Comparison of ENCODE assay signal across 8 cellular contexts in genomic region chr1:206912445-206913095, GRCh38. TPM values are rescaled to one million over a fixed set of nuclear protein-coding genes. Genes with fewer than 3 reads are reported as not detected.
DNase-seq lines count a peak whose midpoint lies in the region; ATAC-seq and TF ChIP-seq lines count a peak whose summit lies in the region.

No MANE protein-coding gene starts in this region.

- DNase-seq in GF-D8 (lab: John Stamatoyannopoulos, UW), result peak; percentile 6
- peak; percentile 89 for DNase-seq in NCI-H510A treated with DMSO at 0.1 percent for 48 hours (lab: John Stamatoyannopoulos, UW)
- DNase-seq in activated CD4-positive, CD25-positive, alpha-beta regulatory T cell treated with anti-CD3 and anti-CD28 coated beads, Interleukin-2, amount 50 U/mL, for 72 hours, result peak; percentile 59
- peak; percentile 88 for DNase-seq in dedifferentiated amniotic fluid mesenchymal stem cell (ENCODE audit: extremely low spot score)
- peak in 1 of 3 donors; percentile 73 for DNase-seq in right lobe of liver
- DNase-seq in stimulated activated naive CD4-positive, alpha-beta T cell (lab: John Stamatoyannopoulos, UW), result peak; percentile 24 to 82 (median 51)

- WGBS in right lobe of liver (ENCODE audit: insufficient coverage, low coverage, low lambda C conversion rate, missing lambda C conversion rate), result 17% methylated on average over 7 of the region's 7 CpGs

- no peak for TF ChIP-seq POLR2A in right lobe of liver (IDR thresholded peaks at IDR 0.05)

- no peaks in the 10 kb centered on the region for H3K27me3 ChIP-seq in right lobe of liver

- H3K36me3 ChIP-seq in right lobe of liver, result no peaks in the 10 kb centered on the region

- no peaks in the 10 kb centered on the region for H3K9me3 ChIP-seq in right lobe of liver

- ATAC-seq in HG03457 (IDR thresholded peaks at IDR 0.05; ENCODE audit: unreplicated experiment) (peak; percentile 60), right lobe of liver (peak; percentile 65 to 82 (median 69)), HG03565 (IDR thresholded peaks at IDR 0.05; ENCODE audit: unreplicated experiment) (no peak)

- TF ChIP-seq CTCF in right lobe of liver (IDR thresholded peaks at IDR 0.05), result peak; percentile 88 to 89 (median 88)

- H3K4me3 ChIP-seq in right lobe of liver, result no peak overlapping the region

- no peak overlapping the region for H3K27ac ChIP-seq in right lobe of liver

- intact Hi-C loops in right lobe of liver (cut with DNase I), result loop anchor here (10.0 kb wide), 4 partner anchors 48 to 438 kb away; partner anchors contain the start of genes DYRK3 (in 1 of the 2), IKBKE (in 1 of the 2) and IL20 (in 1 of the 2)

- H3K4me1 ChIP-seq in right lobe of liver, result peaks cover 0 to 5% (median 0%) of the 10 kb centered on the region in 4 donors

RNA-seq across cellular contexts. Expression of gene FCMR, which starts 9.2 kb away (rescaled TPM):
- total RNA-seq in right lobe of liver, result 1 to 10 TPM in 5 of 6 experiments, under 1 TPM in 1; 0.80 to 3.2 (median 1.4) TPM

RNA-seq across cellular contexts. Expression of gene IL24, which starts 15.3 kb away (rescaled TPM):
- total RNA-seq in right lobe of liver, result not detected

RNA-seq across cellular contexts. Expression of gene PIGR, which starts 33.7 kb away (rescaled TPM):
- total RNA-seq in right lobe of liver, result 100 to 1,000 TPM in 2 of 6 experiments, 10 to 100 TPM in 4; 20.6 to 134 (median 85.1) TPM

RNA-seq across cellular contexts. Expression of gene IL20, which starts 47.1 kb away (rescaled TPM):
- not detected for total RNA-seq in right lobe of liver

RNA-seq across cellular contexts. Expression of gene FCAMR, which starts 57.7 kb away (rescaled TPM):
- 10 to 100 TPM in 1 of 6 experiments, 1 to 10 TPM in 4, under 1 TPM in 1; 0.44 to 31.1 (median 2.2) TPM for total RNA-seq in right lobe of liver
